Comparison of ENCODE assay signal across 32 cellular contexts in the genomic region with DNA sequence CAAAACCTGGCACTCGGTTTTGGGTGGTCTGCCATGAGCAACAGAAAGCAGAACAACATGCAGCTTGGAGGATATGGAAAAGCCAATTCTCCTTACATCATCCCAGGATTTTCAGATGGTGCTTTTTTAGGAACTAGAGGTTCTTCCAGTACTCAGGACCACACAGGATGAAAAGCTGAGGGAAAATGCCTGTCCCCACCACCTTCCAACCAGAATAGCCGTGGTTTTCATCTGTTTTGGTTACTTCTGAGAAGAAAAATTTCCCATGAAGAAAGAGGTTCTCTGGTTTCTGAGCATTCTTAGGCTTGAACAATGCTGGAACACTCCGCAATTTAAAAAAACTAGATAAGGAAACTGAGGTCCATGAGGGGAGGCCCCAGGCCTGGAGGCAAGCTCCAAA.
"Had no signal": no experiment of that assay in that cellular context is flagged by ENCODE, and none has a peak within 500 bp of the region (broad histone marks: within the 10 kb centered on the region; RNA-seq: fewer than 3 reads in every experiment).

No MANE protein-coding gene starts in this region.

- H3K4me1 ChIP-seq: body of pancreas, breast epithelium, Peyer's patch had no signal

- H3K4me3 Mint-ChIP-seq: activated CD4-positive, alpha-beta T cell treated with anti-CD3 and anti-CD28 coated beads, Interleukin-2, amount 10 ng/mL, durations not matched to agents 24 days and 14 days; activated CD8-positive, alpha-beta memory T cell treated with anti-CD3 and anti-CD28 coated beads, Interleukin-2, amount 10 ng/mL, durations not matched to agents 7 days and 5 days; activated naive CD4-positive, alpha-beta T cell treated with anti-CD3 and anti-CD28 coated beads, Interleukin-2, amount 10 ng/mL, durations not matched to agents 7 days and 5 days; activated naive CD8-positive, alpha-beta T cell treated with anti-CD3 and anti-CD28 coated beads for 36 hours had no signal

- H3K4me3 ChIP-seq: body of pancreas, breast epithelium, Peyer's patch, SK-N-MC had no signal

- H3K9me3 ChIP-seq: body of pancreas, breast epithelium, Peyer's patch had no signal

- ATAC-seq: activated CD8-positive, alpha-beta memory T cell treated with anti-CD3 and anti-CD28 coated beads, Interleukin-2, amount 10 ng/mL, durations not matched to agents 7 days and 5 days; body of pancreas; PC-3 had no signal

- H3K27ac ChIP-seq: body of pancreas, breast epithelium, Peyer's patch, SK-N-MC had no signal

- H3K9me3 Mint-ChIP-seq: activated naive CD4-positive, alpha-beta T cell treated with anti-CD3 and anti-CD28 coated beads, Interleukin-2, amount 10 ng/mL, durations not matched to agents 7 days and 5 days; activated naive CD8-positive, alpha-beta T cell treated with anti-CD3 and anti-CD28 coated beads for 36 hours had no signal

- H3K27ac Mint-ChIP-seq: activated CD4-positive, alpha-beta T cell treated with anti-CD3 and anti-CD28 coated beads, Interleukin-2, amount 10 ng/mL, durations not matched to agents 24 days and 14 days; activated CD8-positive, alpha-beta memory T cell treated with anti-CD3 and anti-CD28 coated beads, Interleukin-2, amount 10 ng/mL, durations not matched to agents 7 days and 5 days; activated naive CD4-positive, alpha-beta T cell treated with anti-CD3 and anti-CD28 coated beads, Interleukin-2, amount 10 ng/mL, durations not matched to agents 7 days and 5 days; activated naive CD8-positive, alpha-beta T cell treated with anti-CD3 and anti-CD28 coated beads for 36 hours had no signal

- DNase-seq: activated CD4-positive, alpha-beta T cell treated with anti-CD3 and anti-CD28 coated beads, Interleukin-2, amount 10 ng/mL, durations not matched to agents 24 days and 14 days; activated CD4-positive, alpha-beta T cell treated with anti-CD3 and anti-CD28 coated beads, Interleukin-2, amount 50 U/mL, for 48 hours; activated CD8-positive, alpha-beta memory T cell treated with anti-CD3 and anti-CD28 coated beads for 24 hours; activated CD8-positive, alpha-beta memory T cell treated with anti-CD3 and anti-CD28 coated beads, Interleukin-2, amount 10 ng/mL, durations not matched to agents 7 days and 5 days; activated CD8-positive, alpha-beta memory T cell treated with anti-CD3 and anti-CD28 coated beads, Interleukin-2, amount 50 U/mL, for 48 hours; activated effector memory CD4-positive, alpha-beta T cell treated with Interleukin-2 at 50 U/mL for 16 hours; activated naive CD4-positive, alpha-beta T cell treated with anti-CD3 and anti-CD28 coated beads, Interleukin-2, amount 10 ng/mL, durations not matched to agents 7 days and 5 days; activated naive CD8-positive, alpha-beta T cell treated with anti-CD3 and anti-CD28 coated beads for 36 hours; activated T-cell treated with anti-CD3 and anti-CD28 coated beads, Interleukin-2, amount 50 U/mL, for 48 hours; amniotic stem cell; body of pancreas; Kasumi-1; KG1; MM.1S; MV-4-11; NCI-H1092 treated with DMSO at 0.1 percent for 48 hours; NCI-H1417; NCI-H146; NCI-H187; NCI-H2029 treated with DMSO at 0.1 percent for 48 hours; NCI-H2107; NCI-H2171; NCI-H510A; NCI-H526; NCI-H748 treated with DMSO at 0.1 percent for 48 hours; NK-92 treated with Interleukin-12 subunit alpha and Interleukin-12 subunit beta, amount 100 ng/mL, for 24 hours; PC-3; Peyer's patch; RPMI8226; SIG-M5 had no signal

- H3K36me3 Mint-ChIP-seq: activated naive CD4-positive, alpha-beta T cell treated with anti-CD3 and anti-CD28 coated beads, Interleukin-2, amount 10 ng/mL, durations not matched to agents 7 days and 5 days; activated naive CD8-positive, alpha-beta T cell treated with anti-CD3 and anti-CD28 coated beads for 36 hours had no signal

- H3K36me3 ChIP-seq: breast epithelium, Peyer's patch had no signal

- H3K27me3 Mint-ChIP-seq: activated CD4-positive, alpha-beta T cell treated with anti-CD3 and anti-CD28 coated beads, Interleukin-2, amount 10 ng/mL, durations not matched to agents 24 days and 14 days; activated naive CD8-positive, alpha-beta T cell treated with anti-CD3 and anti-CD28 coated beads for 36 hours had no signal

- H3K27me3 ChIP-seq: body of pancreas, breast epithelium, Peyer's patch had no signal
